Comparison of ENCODE assay signal across 28 cellular contexts in the genomic region with DNA sequence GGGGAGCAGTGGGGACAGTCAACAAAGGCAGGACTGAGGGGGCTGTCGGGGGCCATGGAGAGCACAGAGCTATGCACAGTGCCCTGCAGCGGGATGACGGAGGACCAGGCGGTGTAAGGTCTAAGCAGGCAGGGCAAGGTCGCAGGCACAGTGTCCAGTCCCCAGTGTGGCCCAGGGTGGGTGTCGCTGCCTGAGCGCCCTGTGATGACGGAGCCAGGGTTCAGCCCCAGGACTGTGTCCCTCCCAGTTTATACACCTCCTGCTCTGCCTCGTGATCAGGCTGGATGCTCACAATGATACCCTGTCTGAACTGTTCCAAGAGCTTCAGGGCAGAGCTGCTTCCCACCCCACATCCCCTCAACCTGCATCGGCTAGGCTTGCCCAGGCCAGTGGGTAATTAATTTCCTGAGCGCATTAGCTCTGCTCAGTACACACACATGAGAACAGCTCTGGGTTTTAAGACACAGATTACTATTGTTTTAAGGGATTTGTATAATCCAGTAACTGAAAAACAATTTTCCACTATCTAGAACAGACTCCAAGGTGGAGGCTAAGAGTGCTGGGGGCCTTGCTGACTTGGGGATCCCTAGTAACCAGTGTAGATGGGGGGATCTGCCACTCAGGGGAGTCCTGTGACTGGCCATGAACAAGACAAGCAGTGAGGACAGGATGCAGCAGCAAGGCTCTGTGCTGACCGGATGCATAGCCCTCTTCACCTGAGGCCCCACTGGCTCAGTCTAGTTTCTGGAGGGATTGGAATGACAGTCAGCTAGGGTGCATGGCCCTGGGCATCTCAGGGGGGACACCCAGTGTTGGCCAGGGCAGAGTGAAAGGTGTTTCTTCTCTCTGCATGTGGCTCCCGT. TPM values are rescaled to one million over a fixed set of nuclear protein-coding genes. Genes with fewer than 3 reads are reported as not detected.
"Had no signal": no experiment of that assay in that cellular context is flagged by ENCODE, and none has a peak within 500 bp of the region (broad histone marks: within the 10 kb centered on the region; RNA-seq: fewer than 3 reads in every experiment).

No MANE protein-coding gene starts in this region.

- H2AFZ ChIP-seq: hepatocyte had no signal

- H3K36me3 ChIP-seq: left ventricle myocardium inferior, neutrophil, ovary, vagina had no signal

- H3K4me2 ChIP-seq: hepatocyte had no signal

- H3K4me3 ChIP-seq: hepatocyte, left ventricle myocardium inferior, ovary, psoas muscle, testis, vagina had no signal

- H3K27me3 ChIP-seq: foreskin keratinocyte, hepatocyte, neutrophil, ovary, testis, vagina had no signal

- H3K4me1 ChIP-seq: foreskin keratinocyte had no signal

- ATAC-seq: activated T-cell treated with anti-CD3 and anti-CD28 coated beads, Interleukin-2, amount 50 U/mL, for 4 hours; foreskin keratinocyte; natural killer cell; psoas muscle; right cardiac atrium; stimulated activated effector memory CD8-positive, alpha-beta T cell treated with anti-CD3 and anti-CD28 coated beads, Interleukin-12 subunit alpha, Interleukin-12 subunit beta, amount 100 ng/mL, for 72 hours; stimulated activated naive CD8-positive, alpha-beta T cell treated with anti-CD3 and anti-CD28 coated beads, Interleukin-15, amount 100 ng/mL, for 72 hours had no signal

- DNase-seq: activated CD4-positive, alpha-beta T cell treated with anti-CD3 and anti-CD28 coated beads for 4 hours; activated CD4-positive, alpha-beta T cell treated with anti-CD3 and anti-CD28 coated beads, Interleukin-2, amount 50 U/mL, for 48 hours; activated CD4-positive, CD25-positive, alpha-beta regulatory T cell; activated CD8-positive, alpha-beta memory T cell treated with anti-CD3 and anti-CD28 coated beads, Interleukin-2, amount 50 U/mL, for 48 hours; activated naive CD4-positive, alpha-beta T cell treated with anti-CD3 and anti-CD28 coated beads for 36 hours; activated naive CD8-positive, alpha-beta T cell treated with anti-CD3 and anti-CD28 coated beads, Interleukin-2, amount 10 ng/mL, durations not matched to agents 7 days and 5 days; activated T-cell treated with anti-CD3 and anti-CD28 coated beads, Interleukin-2, amount 50 U/mL, for 4 hours; amniotic stem cell; effector CD8-positive, alpha-beta T cell; foreskin keratinocyte; glutamatergic neuron; immature natural killer cell; left ventricle myocardium inferior; natural killer cell; ovary; psoas muscle; right cardiac atrium; stimulated activated CD4-positive, alpha-beta T cell treated with anti-CD3 and anti-CD28 coated beads, Interleukin-12 subunit alpha, Interleukin-12 subunit beta, amount 100 ng/mL, for 4 hours; stimulated activated naive CD8-positive, alpha-beta T cell treated with anti-CD3 and anti-CD28 coated beads, Interleukin-15, amount 100 ng/mL, for 72 hours; T-helper 9 cell; testis; trophoblast cell had no signal

- H3K27ac ChIP-seq: foreskin keratinocyte, hepatocyte, left ventricle myocardium inferior, neutrophil, ovary, psoas muscle, testis, vagina had no signal

- H3K9me3 ChIP-seq: left ventricle myocardium inferior, neutrophil, ovary, psoas muscle, testis, vagina had no signal

- H3K79me2 ChIP-seq: hepatocyte had no signal

RNA-seq across cellular contexts. Expression of gene RSPH14, which starts 37.5 kb away (rescaled TPM):
- total RNA-seq: activated CD8-positive, alpha-beta memory T cell treated with anti-CD3 and anti-CD28 coated beads for 36 hours; activated T-cell treated with anti-CD3 and anti-CD28 coated beads, Interleukin-2, amount 50 U/mL, for 4 hours; foreskin keratinocyte; hepatocyte; left ventricle myocardium inferior; psoas muscle; right cardiac atrium; T-helper 1 cell treated with Interleukin-12 subunit alpha and Interleukin-12 subunit beta and Interleukin-4 antibody, amounts not matched to agents 30 ng/mL and 1 ng/mL, for 36 hours; vagina had no signal
- polyA plus RNA-seq: psoas muscle had no signal

RNA-seq across cellular contexts. Expression of gene RAB36, which starts 40.9 kb away (rescaled TPM):
- total RNA-seq: activated naive CD4-positive, alpha-beta T cell treated with anti-CD3 and anti-CD28 coated beads for 36 hours; T-helper 1 cell treated with Interleukin-12 subunit alpha and Interleukin-12 subunit beta and Interleukin-4 antibody, amounts not matched to agents 30 ng/mL and 1 ng/mL, for 36 hours had no signal
